ENCODE assay signal across 18 cellular contexts in genomic region chr7:116871061-116871700, GRCh38. TPM values are rescaled to one million over a fixed set of nuclear protein-coding genes. Genes with fewer than 3 reads are reported as not detected.
DNase-seq lines count a peak whose midpoint lies in the region; ATAC-seq and TF ChIP-seq lines count a peak whose summit lies in the region.
"Had no signal": no experiment of that assay in that cellular context is flagged by ENCODE, and none has a peak within 500 bp of the region (broad histone marks: within the 10 kb centered on the region; RNA-seq: fewer than 3 reads in every experiment).

No MANE protein-coding gene starts in this region.

- 86% methylated on average over 6 of the region's 6 CpGs for WGBS in esophagus muscularis mucosa
- 83 to 86% methylated on average over 6 of the region's 6 CpGs for WGBS in sigmoid colon, 2 donors
- 83 to 86% methylated on average over 5 to 6 of the region's 6 CpGs for WGBS in transverse colon (ENCODE audit: low coverage in 1 of 2), 2 donors

- H3K27ac Mint-ChIP-seq in activated CD8-positive, alpha-beta T cell treated with anti-CD3 and anti-CD28 coated beads for 36 hours: peak overlapping the region; percentile 82
- H3K27ac Mint-ChIP-seq in activated CD8-positive, alpha-beta T cell treated with anti-CD3 and anti-CD28 coated beads, Interleukin-2, amount 10 ng/mL, durations not matched to agents 7 days and 5 days: no peak overlapping the region

- H3K27me3 ChIP-seq in RWPE2 (ENCODE audit: insufficient read depth, poor library complexity, severe bottlenecking) (no peaks in the 10 kb centered on the region), esophagus muscularis mucosa (no peaks in the 10 kb centered on the region), sigmoid colon (no peaks in the 10 kb centered on the region), transverse colon (no peaks in the 10 kb centered on the region), H7 (ENCODE audit: control insufficient read depth, insufficient read depth, low read length) (no peaks in the 10 kb centered on the region)

- TF ChIP-seq POLR2A in esophagus muscularis mucosa (IDR thresholded peaks at IDR 0.05; ENCODE audit: low read depth) (no peak), sigmoid colon (IDR thresholded peaks at IDR 0.05) (no peak), transverse colon (IDR thresholded peaks at IDR 0.05) (no peak)

- H3K9me3 ChIP-seq in RWPE2 (ENCODE audit: severe bottlenecking) (no peaks in the 10 kb centered on the region), esophagus muscularis mucosa (no peaks in the 10 kb centered on the region), sigmoid colon (no peaks in the 10 kb centered on the region), transverse colon (no peaks in the 10 kb centered on the region)
- H3K9me3 ChIP-seq: mucosa of descending colon had no signal

- in situ Hi-C loops in transverse colon (cut with MboI; ENCODE audit: low pct_ligation_motif_present in 1 of 4, low pct_unique_long_range_greater_than_20kb in 1 of 4, low sequenced_read_pairs in 3 of 4): no loop called here

- no peak overlapping the region for H3K4me3 Mint-ChIP-seq in activated CD8-positive, alpha-beta T cell treated with anti-CD3 and anti-CD28 coated beads for 36 hours
- no peak overlapping the region for H3K4me3 Mint-ChIP-seq in activated CD8-positive, alpha-beta T cell treated with anti-CD3 and anti-CD28 coated beads, Interleukin-2, amount 10 ng/mL, durations not matched to agents 7 days and 5 days
- H3K4me3 Mint-ChIP-seq: brain had no signal

- ATAC-seq in activated CD8-positive, alpha-beta T cell treated with anti-CD3 and anti-CD28 coated beads for 36 hours: no peak
- ATAC-seq in activated CD8-positive, alpha-beta T cell treated with anti-CD3 and anti-CD28 coated beads, Interleukin-2, amount 10 ng/mL, durations not matched to agents 7 days and 5 days: no peak
- 0 out of 3 replicates have a peak, but pooled peaks have one; percentile 14 for ATAC-seq in RWPE2 (ENCODE audit: low read depth)
- ATAC-seq: mucosa of descending colon had no signal

- H3K27ac ChIP-seq in RWPE2 (ENCODE audit: poor library complexity, severe bottlenecking) (peak overlapping the region; percentile 47), esophagus muscularis mucosa (replicated peaks in 1 of 4) (peak overlapping the region in 3 of 4 donors; percentile 26 to 29 (median 28)), sigmoid colon (peak overlapping the region in 3 of 4 donors; percentile 1 to 55 (median 55)), transverse colon (peak overlapping the region in 1 of 4 donors; percentile 1)
- H3K27ac ChIP-seq: PC-9 had no signal

- peaks cover 39% of the 10 kb centered on the region for H3K36me3 Mint-ChIP-seq in activated CD8-positive, alpha-beta T cell treated with anti-CD3 and anti-CD28 coated beads for 36 hours (ENCODE audit: low read depth)
- H3K36me3 Mint-ChIP-seq in activated CD8-positive, alpha-beta T cell treated with anti-CD3 and anti-CD28 coated beads, Interleukin-2, amount 10 ng/mL, durations not matched to agents 7 days and 5 days (ENCODE audit: low read depth): peaks cover 31% of the 10 kb centered on the region

- CTCF ChIA-PET in activated CD8-positive, alpha-beta T cell treated with anti-CD3 and anti-CD28 coated beads for 36 hours (lab: Charles Lee): no interaction called here
- CTCF ChIA-PET in activated CD8-positive, alpha-beta T cell treated with anti-CD3 and anti-CD28 coated beads, Interleukin-2, amount 10 ng/mL, durations not matched to agents 7 days and 5 days (lab: Charles Lee): no interaction called here

- TF ChIP-seq CTCF in activated CD8-positive, alpha-beta T cell treated with anti-CD3 and anti-CD28 coated beads for 36 hours (IDR thresholded peaks at IDR 0.05): no peak
- TF ChIP-seq CTCF in RWPE2 (IDR thresholded peaks at IDR 0.05; ENCODE audit: poor library complexity, severe bottlenecking) (no peak), esophagus muscularis mucosa (IDR thresholded peaks at IDR 0.05) (no peak), sigmoid colon (IDR thresholded peaks at IDR 0.05) (no peak), transverse colon (IDR thresholded peaks at IDR 0.05) (no peak)

- POLR2A ChIA-PET in activated CD8-positive, alpha-beta T cell treated with anti-CD3 and anti-CD28 coated beads for 36 hours (lab: Charles Lee): no interaction called here
- POLR2A ChIA-PET in activated CD8-positive, alpha-beta T cell treated with anti-CD3 and anti-CD28 coated beads, Interleukin-2, amount 10 ng/mL, durations not matched to agents 7 days and 5 days (lab: Charles Lee): no interaction called here

- 0 out of 2 replicates have a peak, but pooled peaks cover 10% of the 10 kb centered on the region for H3K36me3 ChIP-seq in RWPE2 (ENCODE audit: low read depth)
- H3K36me3 ChIP-seq in esophagus muscularis mucosa: no peaks in the 10 kb centered on the region
- H3K36me3 ChIP-seq in sigmoid colon: no peaks in the 10 kb centered on the region
- H3K36me3 ChIP-seq in transverse colon: no peaks in the 10 kb centered on the region
- no peaks in the 10 kb centered on the region; the same call in 1 of the 2 replicates for H3K36me3 ChIP-seq in H7 (replicated peaks; ENCODE audit: control insufficient read depth, insufficient read depth, low read length)

- H3K4me1 Mint-ChIP-seq in activated CD8-positive, alpha-beta T cell treated with anti-CD3 and anti-CD28 coated beads for 36 hours (ENCODE audit: low read depth): peaks cover 79% of the 10 kb centered on the region
- H3K4me1 Mint-ChIP-seq in activated CD8-positive, alpha-beta T cell treated with anti-CD3 and anti-CD28 coated beads, Interleukin-2, amount 10 ng/mL, durations not matched to agents 7 days and 5 days (ENCODE audit: low read depth): peaks cover 54% of the 10 kb centered on the region

- peaks cover 23% of the 10 kb centered on the region for H3K4me1 ChIP-seq in RWPE2 (ENCODE audit: insufficient read depth, poor library complexity, severe bottlenecking)
- H3K4me1 ChIP-seq in esophagus muscularis mucosa: peaks cover 80 to 100% (median 95%) of the 10 kb centered on the region in 4 donors
- H3K4me1 ChIP-seq in sigmoid colon: peaks cover 0 to 97% (median 90%) of the 10 kb centered on the region in 4 donors
- H3K4me1 ChIP-seq in transverse colon: peaks cover 10 to 72% (median 44%) of the 10 kb centered on the region in 4 donors

- no peaks in the 10 kb centered on the region for H3K9me3 Mint-ChIP-seq in activated CD8-positive, alpha-beta T cell treated with anti-CD3 and anti-CD28 coated beads for 36 hours
- no peaks in the 10 kb centered on the region for H3K9me3 Mint-ChIP-seq in activated CD8-positive, alpha-beta T cell treated with anti-CD3 and anti-CD28 coated beads, Interleukin-2, amount 10 ng/mL, durations not matched to agents 7 days and 5 days (ENCODE audit: insufficient read depth)

- no peak for DNase-seq in activated CD8-positive, alpha-beta T cell treated with anti-CD3 and anti-CD28 coated beads for 36 hours
- no peak for DNase-seq in activated CD8-positive, alpha-beta T cell treated with anti-CD3 and anti-CD28 coated beads, Interleukin-2, amount 10 ng/mL, durations not matched to agents 7 days and 5 days
- DNase-seq in RWPE2 (ENCODE audit: low spot score) (no peak), esophagus muscularis mucosa (ENCODE audit: extremely low spot score) (no peak), sigmoid colon (no peak), transverse colon (no peak), H7 (no peak)
- DNase-seq in stimulated activated CD4-positive, alpha-beta T cell treated with anti-CD3 and anti-CD28 coated beads, Interleukin-2, amount 100 ng/mL, for 24 hours: no peak
- DNase-seq: activated CD4-positive, alpha-beta T cell treated with anti-CD3 and anti-CD28 coated beads for 1 hour; foreskin fibroblast; HCEC 1CT; mucosa of descending colon; NCI-H187; NCI-H524 treated with DMSO at 0.1 percent for 48 hours; PC-9; stimulated activated CD4-positive, alpha-beta T cell treated with anti-CD3 and anti-CD28 coated beads, Interleukin-4, amount 100 ng/mL, for 1 hour; SW 1271 had no signal

- intact Hi-C loops in activated CD8-positive, alpha-beta T cell treated with anti-CD3 and anti-CD28 coated beads for 36 hours (cut with micrococcal nuclease): no loop called here
- intact Hi-C loops in esophagus muscularis mucosa (cut with DNase I): no loop called here
- intact Hi-C loops in sigmoid colon (cut with DNase I): no loop called here
- intact Hi-C loops in transverse colon (cut with DNase I; ENCODE audit: low total_unique reads): no loop called here

- no peak for TF ChIP-seq EP300 in esophagus muscularis mucosa (IDR thresholded peaks at IDR 0.05)
- TF ChIP-seq EP300 in sigmoid colon (IDR thresholded peaks at IDR 0.05): no peak
- TF ChIP-seq EP300 in transverse colon (IDR thresholded peaks at IDR 0.05; ENCODE audit: low read depth): no peak

- H3K27me3 Mint-ChIP-seq in activated CD8-positive, alpha-beta T cell treated with anti-CD3 and anti-CD28 coated beads for 36 hours: no peaks in the 10 kb centered on the region
- no peaks in the 10 kb centered on the region for H3K27me3 Mint-ChIP-seq in activated CD8-positive, alpha-beta T cell treated with anti-CD3 and anti-CD28 coated beads, Interleukin-2, amount 10 ng/mL, durations not matched to agents 7 days and 5 days (ENCODE audit: low read depth)
- H3K27me3 Mint-ChIP-seq: brain had no signal

- H3K4me3 ChIP-seq in RWPE2 (ENCODE audit: severe bottlenecking): no peak overlapping the region
- peak overlapping the region in 1 of 4 donors; percentile 4 for H3K4me3 ChIP-seq in esophagus muscularis mucosa
- no peak overlapping the region for H3K4me3 ChIP-seq in sigmoid colon
- no peak overlapping the region for H3K4me3 ChIP-seq in transverse colon
- H3K4me3 ChIP-seq in H7 (ENCODE audit: insufficient read depth, low read depth, low read length): no peak overlapping the region
- H3K4me3 ChIP-seq: mucosa of descending colon, PC-9 had no signal

RNA-seq across cellular contexts. Expression of gene CAPZA2, which starts 8.8 kb away (rescaled TPM):
- 100 to 1,000 TPM; 122 to 133 TPM for total RNA-seq in activated CD8-positive, alpha-beta T cell treated with anti-CD3 and anti-CD28 coated beads for 36 hours
- total RNA-seq in activated CD8-positive, alpha-beta T cell treated with anti-CD3 and anti-CD28 coated beads, Interleukin-2, amount 10 ng/mL, durations not matched to agents 7 days and 5 days: 100 to 1,000 TPM; 144 to 154 TPM
- total RNA-seq in esophagus muscularis mucosa: 100 to 1,000 TPM; 167 to 223 (median 195) TPM
- total RNA-seq in sigmoid colon: 100 to 1,000 TPM; 189 to 242 (median 234) TPM
- 100 to 1,000 TPM in 2 of 3 donors, 10 to 100 TPM in 1; 75.3 to 159 (median 134) TPM for polyA plus RNA-seq in sigmoid colon
- 100 to 1,000 TPM in 1 of 4 donors, 10 to 100 TPM in 3; 74.4 to 133 (median 88.5) TPM for total RNA-seq in transverse colon
- total RNA-seq in H7 (2014; rRNA removed; shearing (Covaris generic)): 116 and 152 TPM in 2 replicates
